In genomic region chr5:127410906-127411780, GRCh38 we compare ENCODE assay signal across 12 cellular contexts.
DNase-seq lines count a peak whose midpoint lies in the region; ATAC-seq, FAIRE-seq and TF ChIP-seq lines count a peak whose summit lies in the region.
"Had no signal": no experiment of that assay in that cellular context is flagged by ENCODE, and none has a peak within 500 bp of the region (broad histone marks: within the 10 kb centered on the region; RNA-seq: fewer than 3 reads in every experiment).

No MANE protein-coding gene starts in this region.

- no peaks in the 10 kb centered on the region for H3K79me2 ChIP-seq in Loucy (ENCODE audit: insufficient read depth, low read length)

- DNase-seq in urothelium cell line (ENCODE audit: low spot score): no peak
- no peak for DNase-seq in NCI-H1105 (lab: John Stamatoyannopoulos, UW)
- no peak for DNase-seq in activated T-cell treated with anti-CD3 and anti-CD28 coated beads for 4 hours
- no peak for DNase-seq in left lobe of liver (ENCODE audit: low spot score)
- DNase-seq: aorta, NCI-H748 treated with DMSO at 0.1 percent for 48 hours had no signal

- no peak overlapping the region for H3K27ac ChIP-seq in BLaER1 treated with 17β-estradiol and CSF1 and Interleukin-3, amounts not matched to agents 10 nM and 100 nM

- ATAC-seq in GM19372 (IDR thresholded peaks at IDR 0.05; ENCODE audit: low read depth, unreplicated experiment): peak; percentile 50
- ATAC-seq in HG02870 (IDR thresholded peaks at IDR 0.05; ENCODE audit: unreplicated experiment): peak; percentile 77
- no peak for ATAC-seq in left lobe of liver
- ATAC-seq: HCT116 had no signal

- H3K4me2 ChIP-seq in BLaER1 treated with 17β-estradiol and CSF1 and Interleukin-3, amounts not matched to agents 10 nM and 100 nM: peak overlapping the region in 9 of 11 experiments; percentile 28 to 62 (median 41); a peak in 16 of 22 replicates
- peak overlapping the region; percentile 28 for H3K4me2 ChIP-seq in Loucy (ENCODE audit: low read depth, low read length, poor library complexity, severe bottlenecking)

- H2AFZ ChIP-seq in Loucy (ENCODE audit: low read length): no peak overlapping the region

- TF ChIP-seq CTCF in Loucy (conservative IDR thresholded peaks at IDR 0.05; ENCODE audit: low read length): no peak

- peaks cover 4 to 27% (median 19%) of the 10 kb centered on the region in 10 experiments; a peak in 19 of 20 replicates for H3K4me1 ChIP-seq in BLaER1 treated with 17β-estradiol and CSF1 and Interleukin-3, amounts not matched to agents 10 nM and 100 nM
- H3K4me1 ChIP-seq in Loucy (ENCODE audit: insufficient read depth, low read length, poor library complexity, severe bottlenecking): peaks cover 33% of the 10 kb centered on the region

- FAIRE-seq in urothelium cell line (lab: Jason Lieb, UNC): no peak

- H3K9me2 ChIP-seq in Loucy (replicated peaks; ENCODE audit: low read depth, low read length): no peaks in the 10 kb centered on the region

- H3K27me3 ChIP-seq in BLaER1 treated with 17β-estradiol and CSF1 and Interleukin-3, amounts not matched to agents 10 nM and 100 nM: no peaks in the 10 kb centered on the region
- no peaks in the 10 kb centered on the region for H3K27me3 ChIP-seq in Loucy (ENCODE audit: insufficient read depth, low read length, poor library complexity, severe bottlenecking)

- H3F3A ChIP-seq in Loucy (ENCODE audit: low read depth): no peaks in the 10 kb centered on the region

- H3K36me3 ChIP-seq in BLaER1 treated with 17β-estradiol and CSF1 and Interleukin-3, amounts not matched to agents 10 nM and 100 nM: no peaks in the 10 kb centered on the region
- H3K36me3 ChIP-seq in Loucy (ENCODE audit: insufficient read depth, low read length): no peaks in the 10 kb centered on the region

- no peak overlapping the region for H3K9ac ChIP-seq in BLaER1 treated with 17β-estradiol and CSF1 and Interleukin-3, amounts not matched to agents 10 nM and 100 nM
- H3K9ac ChIP-seq in Loucy (ENCODE audit: low read depth, low read length, poor library complexity, severe bottlenecking): no peak overlapping the region

- no peaks in the 10 kb centered on the region for H3K9me3 ChIP-seq in BLaER1 treated with 17β-estradiol and CSF1 and Interleukin-3, amounts not matched to agents 10 nM and 100 nM (replicated peaks in 1 of 11)
- no peaks in the 10 kb centered on the region for H3K9me3 ChIP-seq in Loucy (ENCODE audit: insufficient read depth, low read depth, low read length)

- no peak overlapping the region for H3K4me3 ChIP-seq in BLaER1 treated with 17β-estradiol and CSF1 and Interleukin-3, amounts not matched to agents 10 nM and 100 nM
- H3K4me3 ChIP-seq in Loucy (ENCODE audit: low read length, poor library complexity, severe bottlenecking): no peak overlapping the region
- H3K4me3 ChIP-seq: skin epidermis had no signal

- H4K20me1 ChIP-seq in BLaER1 treated with 17β-estradiol and CSF1 and Interleukin-3, amounts not matched to agents 10 nM and 100 nM: no peaks in the 10 kb centered on the region
- H4K20me1 ChIP-seq in Loucy (ENCODE audit: insufficient read depth, low read length, poor library complexity, severe bottlenecking): no peaks in the 10 kb centered on the region
